ENCODE assay signal across 13 cellular contexts in genomic region chr13:39501711-39502324, GRCh38.
DNase-seq lines count a peak whose midpoint lies in the region; ATAC-seq, FAIRE-seq and TF ChIP-seq lines count a peak whose summit lies in the region.
"Had no signal": no experiment of that assay in that cellular context is flagged by ENCODE, and none has a peak within 500 bp of the region (broad histone marks: within the 10 kb centered on the region; RNA-seq: fewer than 3 reads in every experiment).

No MANE protein-coding gene starts in this region.

- H3K4me2 ChIP-seq in astrocyte (ENCODE audit: low read length): no peak overlapping the region

- peak overlapping the region; percentile 31; the same call in 1 of the 2 replicates for H3K27ac ChIP-seq in HUES6 (ENCODE audit: low read depth, low read length)
- no peak overlapping the region for H3K27ac ChIP-seq in astrocyte (ENCODE audit: low read depth, low read length)
- H3K27ac ChIP-seq in left ventricle myocardium inferior (replicated peaks): peak overlapping the region; percentile 86
- H3K27ac ChIP-seq: vagina had no signal

- H3K27me3 ChIP-seq in HUES6 (ENCODE audit: control insufficient read depth, insufficient read depth, low read length) (no peaks in the 10 kb centered on the region), astrocyte (ENCODE audit: insufficient read depth, low read length) (no peaks in the 10 kb centered on the region), left ventricle myocardium inferior (ENCODE audit: low read depth) (no peaks in the 10 kb centered on the region)
- H3K27me3 ChIP-seq: vagina had no signal

- no peak for ATAC-seq in mucosa of descending colon
- ATAC-seq: natural killer cell treated with Interleukin-12 subunit alpha and Interleukin-12 subunit beta and Interleukin-15 and Interleukin-18, amount 100 ng/mL, for 72 hours; WTC11 had no signal

- DNase-seq in astrocyte (ENCODE audit: low read depth) (peak; percentile 16), left ventricle myocardium inferior (peak; percentile 54), putamen (ENCODE audit: low spot score) (peak; percentile 29), mucosa of descending colon (no peak), ACHN (no peak)
- no peak for DNase-seq in stimulated activated naive CD4-positive, alpha-beta T cell treated with Interleukin-2 at 50 U/mL for 16 hours (lab: John Stamatoyannopoulos, UW)
- DNase-seq: activated naive CD4-positive, alpha-beta T cell; stimulated activated CD4-positive, alpha-beta T cell treated with anti-CD3 and anti-CD28 coated beads, Interleukin-4, amount 100 ng/mL, for 4 hours; stimulated activated naive CD4-positive, alpha-beta T cell had no signal

- TF ChIP-seq CTCF in astrocyte (IDR thresholded peaks at IDR 0.05; ENCODE audit: insufficient read depth, low read depth, low read length): no peak
- no peak for TF ChIP-seq CTCF in left ventricle myocardium inferior (IDR thresholded peaks at IDR 0.05; ENCODE audit: borderline replicate concordance)
- no peak for TF ChIP-seq CTCF in mucosa of descending colon (IDR thresholded peaks at IDR 0.05)

- H3K36me3 ChIP-seq in HUES6 (ENCODE audit: control insufficient read depth, insufficient read depth, low read length): no peaks in the 10 kb centered on the region
- no peaks in the 10 kb centered on the region for H3K36me3 ChIP-seq in astrocyte (ENCODE audit: insufficient read depth, low read length)
- no peaks in the 10 kb centered on the region for H3K36me3 ChIP-seq in left ventricle myocardium inferior
- no peaks in the 10 kb centered on the region for H3K36me3 ChIP-seq in mucosa of descending colon (ENCODE audit: low read depth)
- H3K36me3 ChIP-seq: vagina had no signal

- H3K79me2 ChIP-seq in astrocyte (ENCODE audit: insufficient read depth, low read length): peaks cover 5% of the 10 kb centered on the region

- intact Hi-C loops in left ventricle myocardium inferior (cut with micrococcal nuclease): no loop called here
- intact Hi-C loops in mucosa of descending colon (cut with DNase I, micrococcal nuclease): no loop called here

- H3K4me1 Mint-ChIP-seq in astrocyte (ENCODE audit: low read depth, unreplicated experiment): peaks cover 6% of the 10 kb centered on the region

- H3K9me3 ChIP-seq in HUES6 (ENCODE audit: control insufficient read depth, insufficient read depth, low read depth, low read length) (no peaks in the 10 kb centered on the region), astrocyte (ENCODE audit: insufficient read depth, low read depth, low read length) (no peaks in the 10 kb centered on the region), left ventricle myocardium inferior (replicated peaks) (no peaks in the 10 kb centered on the region), mucosa of descending colon (no peaks in the 10 kb centered on the region)
- H3K9me3 ChIP-seq: vagina had no signal

- no peaks in the 10 kb centered on the region for H3K36me3 Mint-ChIP-seq in astrocyte (ENCODE audit: low read depth, unreplicated experiment)
- H3K36me3 Mint-ChIP-seq: natural killer cell treated with Interleukin-12 subunit alpha and Interleukin-12 subunit beta and Interleukin-15 and Interleukin-18, amount 100 ng/mL, for 72 hours; WTC11 had no signal

- no peak overlapping the region for H3K27ac Mint-ChIP-seq in astrocyte (ENCODE audit: unreplicated experiment)
- H3K27ac Mint-ChIP-seq: natural killer cell treated with Interleukin-12 subunit alpha and Interleukin-12 subunit beta and Interleukin-15 and Interleukin-18, amount 100 ng/mL, for 72 hours; WTC11 had no signal

- no peak for FAIRE-seq in astrocyte (lab: Jason Lieb, UNC)

- peaks cover 6% of the 10 kb centered on the region for H4K20me1 ChIP-seq in astrocyte (ENCODE audit: insufficient read depth, low read length)

- H3K9ac ChIP-seq in HUES6 (ENCODE audit: low read length) (no peak overlapping the region), astrocyte (ENCODE audit: low read length) (no peak overlapping the region)

- in situ Hi-C loops in ACHN (cut with HindIII; ENCODE audit: low pct_ligation_motif_present, low pct_unique_long_range_greater_than_20kb, low sequenced_read_pairs): no loop called here

- H3K4me3 ChIP-seq in HUES6 (ENCODE audit: low read depth, low read length): no peak overlapping the region
- no peak overlapping the region for H3K4me3 ChIP-seq in astrocyte (ENCODE audit: insufficient read depth, low read depth, low read length)
- H3K4me3 ChIP-seq in left ventricle myocardium inferior: no peak overlapping the region
- no peak overlapping the region for H3K4me3 ChIP-seq in mucosa of descending colon
- H3K4me3 ChIP-seq: vagina had no signal

- no peak overlapping the region for H3K4me3 Mint-ChIP-seq in astrocyte (ENCODE audit: unreplicated experiment)
- H3K4me3 Mint-ChIP-seq: natural killer cell treated with Interleukin-12 subunit alpha and Interleukin-12 subunit beta and Interleukin-15 and Interleukin-18, amount 100 ng/mL, for 72 hours; WTC11 had no signal

- H3K4me1 ChIP-seq in HUES6 (ENCODE audit: control insufficient read depth, insufficient read depth, low read length) (peaks cover 31% of the 10 kb centered on the region), astrocyte (ENCODE audit: insufficient read depth, low read length) (peaks cover under 1% of the 10 kb centered on the region), left ventricle myocardium inferior (peaks cover 96% of the 10 kb centered on the region), mucosa of descending colon (ENCODE audit: low read depth) (no peaks in the 10 kb centered on the region)

- H2AFZ ChIP-seq in astrocyte (ENCODE audit: low read depth, low read length): no peak overlapping the region

- no peaks in the 10 kb centered on the region for H3K27me3 Mint-ChIP-seq in astrocyte (ENCODE audit: low read depth, unreplicated experiment)

- H3K9me3 Mint-ChIP-seq in astrocyte (ENCODE audit: unreplicated experiment): no peaks in the 10 kb centered on the region

Comparison
In these comparisons a context has a peak if more than half of its experiments do, and no peak if none do; other contexts are left out.
1. DNase-seq: peak in astrocyte (single experiment), left ventricle myocardium inferior (single experiment) and putamen (single experiment); none in mucosa of descending colon (0 of 3), ACHN (single experiment) and stimulated activated naive CD4-positive, alpha-beta T cell treated with Interleukin-2 at 50 U/mL for 16 hours (single experiment).